Comparison of ENCODE assay signal across 18 cellular contexts in genomic region chr15:57251941-57252340, GRCh38.
DNase-seq lines count a peak whose midpoint lies in the region; TF ChIP-seq lines count a peak whose summit lies in the region.
"Had no signal": no experiment of that assay in that cellular context is flagged by ENCODE, and none has a peak within 500 bp of the region (broad histone marks: within the 10 kb centered on the region; RNA-seq: fewer than 3 reads in every experiment).

No MANE protein-coding gene starts in this region.

- 79% methylated on average over 6 of the region's 6 CpGs for WGBS in smooth muscle cell (ENCODE audit: low lambda C conversion rate)

- peaks cover 13% of the 10 kb centered on the region for H4K20me1 ChIP-seq in smooth muscle cell (ENCODE audit: low read depth)

- no peak overlapping the region for H2AFZ ChIP-seq in smooth muscle cell (ENCODE audit: low read depth)

- H3K4me1 ChIP-seq in smooth muscle cell (ENCODE audit: low read depth), result no peaks in the 10 kb centered on the region
- H3K4me1 ChIP-seq: body of pancreas, Caco-2, thyroid gland had no signal

- no peak overlapping the region for H3K4me3 ChIP-seq in fibroblast of pulmonary artery (replicated peaks; ENCODE audit: low read depth, low read length)
- no peak overlapping the region for H3K4me3 ChIP-seq in smooth muscle cell
- H3K4me3 ChIP-seq: body of pancreas, thyroid gland had no signal

- no peak overlapping the region for H3K9ac ChIP-seq in smooth muscle cell (ENCODE audit: low read depth)

- peak overlapping the region; percentile 8 for H3K27ac ChIP-seq in smooth muscle cell (ENCODE audit: low read depth)
- H3K27ac ChIP-seq: body of pancreas had no signal

- TF ChIP-seq CTCF in fibroblast of pulmonary artery (IDR thresholded peaks at IDR 0.05; ENCODE audit: low read length, missing control alignments), result no peak
- TF ChIP-seq CTCF in smooth muscle cell (IDR thresholded peaks at IDR 0.05; ENCODE audit: borderline replicate concordance, insufficient read depth, poor library complexity, severe bottlenecking), result no peak

- DNase-seq in GM04504 (ENCODE audit: low read depth) (peak; percentile 46), amniotic epithelial cell (ENCODE audit: low read depth) (peak; percentile 63), fibroblast of pulmonary artery (ENCODE audit: low read depth) (peak; percentile 56), smooth muscle cell (lab: John Stamatoyannopoulos, UW; ENCODE audit: unreplicated experiment) (no peak), NCI-H510A treated with DMSO at 0.1 percent for 48 hours (lab: John Stamatoyannopoulos, UW) (no peak), NCI-H1417 treated with DMSO at 0.1 percent for 48 hours (lab: John Stamatoyannopoulos, UW) (no peak), DMS153 treated with DMSO at 0.1 percent for 48 hours (lab: John Stamatoyannopoulos, UW; ENCODE audit: unreplicated experiment) (no peak)
- DNase-seq: activated CD8-positive, alpha-beta T cell treated with anti-CD3 and anti-CD28 coated beads, Interleukin-2, amount 10 ng/mL, durations not matched to agents 7 days and 5 days; activated effector memory CD4-positive, alpha-beta T cell treated with anti-CD3 and anti-CD28 coated beads, Interleukin-2, amount 50 U/mL, for 16 hours; body of pancreas; Caco-2; effector CD8-positive, alpha-beta T cell; H7; Karpas-422; NCI-H1436 treated with DMSO at 0.1 percent for 48 hours; NCI-H2227 treated with DMSO at 0.1 percent for 48 hours; SHP77 treated with DMSO at 0.1 percent for 48 hours; thyroid gland had no signal

- H3K9me3 ChIP-seq in smooth muscle cell (replicated peaks; ENCODE audit: low read depth), result peaks cover 4% of the 10 kb centered on the region
- H3K9me3 ChIP-seq: body of pancreas, Caco-2, thyroid gland had no signal

- H3K36me3 ChIP-seq in smooth muscle cell (ENCODE audit: low read depth), result peaks cover 12% of the 10 kb centered on the region

- peaks cover 6% of the 10 kb centered on the region for H3F3A ChIP-seq in smooth muscle cell (ENCODE audit: low read depth)

- H3K79me2 ChIP-seq in smooth muscle cell (ENCODE audit: low read depth), result peaks cover 30% of the 10 kb centered on the region

- H3K27me3 ChIP-seq in smooth muscle cell (ENCODE audit: low read depth), result no peaks in the 10 kb centered on the region
- H3K27me3 ChIP-seq: body of pancreas, thyroid gland had no signal

- H3K4me2 ChIP-seq in smooth muscle cell, result no peak overlapping the region

Comparison
In these comparisons a context has a peak if more than half of its experiments do, and no peak if none do; other contexts are left out.
1. DNase-seq: peak in GM04504 (single experiment), amniotic epithelial cell (single experiment) and fibroblast of pulmonary artery (single experiment); none in smooth muscle cell (single experiment), NCI-H510A treated with DMSO at 0.1 percent for 48 hours (single experiment), NCI-H1417 treated with DMSO at 0.1 percent for 48 hours (single experiment) and DMS153 treated with DMSO at 0.1 percent for 48 hours (single experiment).